26 cellular contexts compared by ENCODE assay signal in the genomic region with DNA sequence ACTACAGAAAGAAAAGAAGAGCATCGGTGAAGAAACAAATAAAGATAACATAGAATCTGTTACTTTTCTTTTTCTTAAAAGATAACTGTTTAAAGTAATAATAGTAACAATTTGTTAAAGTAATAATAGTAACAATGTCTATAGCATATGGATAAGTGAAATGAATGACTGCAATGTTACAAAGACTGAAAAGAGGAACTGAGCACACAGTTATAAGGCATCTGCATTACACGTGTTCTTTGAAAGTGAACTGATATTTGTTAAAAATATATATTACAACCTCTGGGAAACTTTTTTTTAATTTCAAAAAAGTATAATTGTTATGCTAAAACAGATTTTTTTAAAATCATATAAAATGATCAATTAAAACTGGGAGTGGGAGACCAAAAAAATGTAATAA.
DNase-seq lines count a peak whose midpoint lies in the region; ATAC-seq, FAIRE-seq and TF ChIP-seq lines count a peak whose summit lies in the region.
"Had no signal": no experiment of that assay in that cellular context is flagged by ENCODE, and none has a peak within 500 bp of the region (broad histone marks: within the 10 kb centered on the region; RNA-seq: fewer than 3 reads in every experiment).

No MANE protein-coding gene starts in this region.

- no peak overlapping the region for H2AK5ac ChIP-seq in neuronal stem cell (ENCODE audit: low read depth, low read length)

- H4K8ac ChIP-seq in neuronal stem cell (ENCODE audit: low read depth, low read length): no peak overlapping the region

- no peak overlapping the region for H3K4me2 ChIP-seq in neuronal stem cell (ENCODE audit: insufficient read depth, low read length, poor library complexity, severe bottlenecking)
- H3K4me2 ChIP-seq: BLaER1 treated with 17β-estradiol and CSF1 and Interleukin-3, amounts not matched to agents 10 nM and 100 nM had no signal

- H3K27me3 ChIP-seq in neuronal stem cell (ENCODE audit: control insufficient read depth in 3 of 3, insufficient read depth in 3 of 3, low read depth in 1 of 3, low read length in 3 of 3): no peaks in the 10 kb centered on the region
- H3K27me3 ChIP-seq: BLaER1 treated with 17β-estradiol and CSF1 and Interleukin-3, amounts not matched to agents 10 nM and 100 nM; colonic mucosa; suprapubic skin had no signal

- no peak overlapping the region for H4K91ac ChIP-seq in neuronal stem cell (ENCODE audit: low read depth, low read length, poor library complexity)

- H2BK12ac ChIP-seq in neuronal stem cell (ENCODE audit: low read length): no peak overlapping the region

- TF ChIP-seq POLR2A in GM12891 (IDR thresholded peaks at IDR 0.05; ENCODE audit: low read depth, low read length): no peak

- no peaks in the 10 kb centered on the region for H3K36me3 ChIP-seq in neuronal stem cell (replicated peaks in 1 of 2; ENCODE audit: control insufficient read depth in 2 of 2, insufficient read depth in 2 of 2, low read length in 2 of 2)
- H3K36me3 ChIP-seq: BLaER1 treated with 17β-estradiol and CSF1 and Interleukin-3, amounts not matched to agents 10 nM and 100 nM; colonic mucosa; suprapubic skin had no signal

- no peak overlapping the region for H3K23ac ChIP-seq in neuronal stem cell (ENCODE audit: low read depth, low read length, poor library complexity)

- H3K4ac ChIP-seq in neuronal stem cell (ENCODE audit: low read length): no peak overlapping the region

- H3K27ac ChIP-seq in neuronal stem cell (replicated peaks; ENCODE audit: low read length): no peak overlapping the region
- H3K27ac ChIP-seq: BLaER1 treated with 17β-estradiol and CSF1 and Interleukin-3, amounts not matched to agents 10 nM and 100 nM; colonic mucosa; RWPE1; suprapubic skin had no signal

- no peak overlapping the region for H3K18ac ChIP-seq in neuronal stem cell (ENCODE audit: low read length)

- no peaks in the 10 kb centered on the region for H3K9me3 ChIP-seq in neuronal stem cell (replicated peaks in 1 of 2; ENCODE audit: control insufficient read depth in 2 of 2, insufficient read depth in 1 of 2, low read depth in 1 of 2, low read length in 2 of 2)
- H3K9me3 ChIP-seq: colonic mucosa had no signal

- DNase-seq in GM12891 (ENCODE audit: insufficient read length, low spot score) (no peak), OCI-M1 (lab: John Stamatoyannopoulos, UW) (peak; percentile 2), ecto neural progenitor cell (ENCODE audit: low spot score) (no peak), neuronal stem cell (ENCODE audit: low spot score) (no peak), HUDEP-2 (lab: John Stamatoyannopoulos, UW; ENCODE audit: unreplicated experiment in 76 of 76) (no peak)
- DNase-seq in activated effector memory CD4-positive, alpha-beta T cell treated with Interleukin-2 at 50 U/mL for 16 hours: no peak
- DNase-seq: ACHN; activated CD4-positive, CD25-positive, alpha-beta regulatory T cell treated with anti-CD3 and anti-CD28 coated beads, Interleukin-2, amount 50 U/mL, for 72 hours; activated T-cell treated with anti-CD3 and anti-CD28 coated beads, Interleukin-2, amount 50 U/mL, for 1 hour; Calu3; colonic mucosa; EL; kidney glomerular epithelial cell; NCI-H146; NCI-H526; small intestine; stimulated activated CD4-positive, alpha-beta T cell treated with anti-CD3 and anti-CD28 coated beads, Interleukin-2, amount 100 ng/mL, for 24 hours had no signal

- peak; percentile 96 for ATAC-seq in GM19351 (IDR thresholded peaks at IDR 0.05; ENCODE audit: unreplicated experiment)
- peak; percentile 72 for ATAC-seq in HG03342 (IDR thresholded peaks at IDR 0.05; ENCODE audit: unreplicated experiment)
- ATAC-seq: HepG2; stimulated activated effector memory CD8-positive, alpha-beta T cell treated with anti-CD3 and anti-CD28 coated beads, Interleukin-12 subunit alpha, Interleukin-12 subunit beta, amount 100 ng/mL, for 72 hours had no signal

- no peak for FAIRE-seq in GM12891 (lab: Jason Lieb, UNC)
- FAIRE-seq: bronchial epithelial cell, GM19239, HepG2, small intestine had no signal

- WGBS in neuronal stem cell (ENCODE audit: extremely low coverage in 2 of 2, insufficient read length in 2 of 2, insufficient replicate concordance in 1 of 2), 2 donors: no CpG with 5 or more reads among the region's 2 CpGs

- H2BK15ac ChIP-seq in neuronal stem cell (ENCODE audit: low read length): no peak overlapping the region

- no peak overlapping the region for H3K14ac ChIP-seq in neuronal stem cell (ENCODE audit: low read length)

- no peak overlapping the region for H3K4me3 ChIP-seq in neuronal stem cell (ENCODE audit: low read length in 2 of 2)
- H3K4me3 ChIP-seq: BLaER1 treated with 17β-estradiol and CSF1 and Interleukin-3, amounts not matched to agents 10 nM and 100 nM; colonic mucosa; suprapubic skin had no signal

- no peak overlapping the region for H2AFZ ChIP-seq in neuronal stem cell (ENCODE audit: low read length)

- H3K9ac ChIP-seq in neuronal stem cell (ENCODE audit: low read depth, low read length, poor library complexity): no peak overlapping the region
- H3K9ac ChIP-seq: BLaER1 treated with 17β-estradiol and CSF1 and Interleukin-3, amounts not matched to agents 10 nM and 100 nM had no signal

- H3K4me1 ChIP-seq in neuronal stem cell (ENCODE audit: control insufficient read depth in 2 of 2, insufficient read depth in 1 of 2, low read depth in 1 of 2, low read length in 2 of 2): no peaks in the 10 kb centered on the region
- H3K4me1 ChIP-seq: BLaER1 treated with 17β-estradiol and CSF1 and Interleukin-3, amounts not matched to agents 10 nM and 100 nM; colonic mucosa; suprapubic skin had no signal

- no peak overlapping the region for H2BK5ac ChIP-seq in neuronal stem cell (ENCODE audit: low read length)

- H2BK120ac ChIP-seq in neuronal stem cell (ENCODE audit: low read depth, low read length): no peak overlapping the region

- H3K79me1 ChIP-seq in neuronal stem cell (ENCODE audit: low read depth, low read length): no peaks in the 10 kb centered on the region

TF ChIP-seq in GM12891, 5 proteins besides CTCF, POLR2A, EP300 and RAD21:
- TF ChIP-seq POLR2AphosphoS5 (IDR thresholded peaks at IDR 0.05; ENCODE audit: low read depth, low read length) (no peak), SPI1 (IDR thresholded peaks at IDR 0.05; ENCODE audit: low read depth, low read length) (peak; percentile 84)
